22 cellular contexts compared by ENCODE assay signal in genomic region chr21:39630191-39630591, GRCh38. TPM values are rescaled to one million over a fixed set of nuclear protein-coding genes. Genes with fewer than 3 reads are reported as not detected.
DNase-seq lines count a peak whose midpoint lies in the region; ATAC-seq and TF ChIP-seq lines count a peak whose summit lies in the region.
"Had no signal": no experiment of that assay in that cellular context is flagged by ENCODE, and none has a peak within 500 bp of the region (broad histone marks: within the 10 kb centered on the region; RNA-seq: fewer than 3 reads in every experiment).

No MANE protein-coding gene starts in this region.

- H3K27me3 ChIP-seq in PC-3 (ENCODE audit: low read length) (no peaks in the 10 kb centered on the region), brain microvascular endothelial cell (replicated peaks) (no peaks in the 10 kb centered on the region)
- H3K27me3 ChIP-seq: ovary, vagina had no signal

- in situ Hi-C loops in brain microvascular endothelial cell (cut with HindIII; ENCODE audit: low pct_ligation_motif_present, low sequenced_read_pairs): no loop called here

- CTCF ChIA-PET in PC-3 (lab: Charles Lee): interaction anchor here (0.5 to 1.1 kb wide), 2 partner anchors 112 to 242 kb away, joined by 4 to 12 read pairs; no protein-coding TSS in a partner anchor

- ATAC-seq in PC-3 (peak; percentile 34), HG03039 (IDR thresholded peaks at IDR 0.05; ENCODE audit: unreplicated experiment) (no peak), HG03108 (IDR thresholded peaks at IDR 0.05; ENCODE audit: unreplicated experiment) (no peak)
- ATAC-seq: activated CD4-positive, alpha-beta T cell treated with anti-CD3 and anti-CD28 coated beads for 36 hours; heart right ventricle; K562; mucosa of descending colon had no signal

- DNase-seq in EH (ENCODE audit: low read depth) (peak; percentile 72), PC-3 (peak; percentile 88), brain microvascular endothelial cell (peak; percentile 33), myocyte (ENCODE audit: low read depth) (peak; percentile 33), NCI-H748 treated with DMSO at 0.1 percent for 48 hours (lab: John Stamatoyannopoulos, UW) (no peak), NCI-H1930 (lab: John Stamatoyannopoulos, UW) (no peak)
- DNase-seq: activated CD4-positive, alpha-beta T cell treated with anti-CD3 and anti-CD28 coated beads for 36 hours; activated T-cell treated with anti-CD3 and anti-CD28 coated beads for 4 hours; DMS53; GOT3; heart right ventricle; kidney; mucosa of descending colon; NCI-H1436; NCI-H510A treated with DMSO at 0.1 percent for 48 hours; OCI-M1; ovary; spleen had no signal

- H3K9ac ChIP-seq in PC-3 (ENCODE audit: low read length): peak overlapping the region; percentile 56

- peaks cover 58% of the 10 kb centered on the region for H3K4me1 ChIP-seq in PC-3 (ENCODE audit: insufficient read depth, low read length)
- H3K4me1 ChIP-seq: heart right ventricle, spleen, vagina had no signal

- H3K4me3 ChIP-seq in PC-3 (ENCODE audit: low read length): peak overlapping the region; percentile 55
- no peak overlapping the region for H3K4me3 ChIP-seq in brain microvascular endothelial cell (ENCODE audit: low read depth, low read length)
- H3K4me3 ChIP-seq: heart right ventricle, K562, mucosa of descending colon, ovary, spleen, vagina had no signal

- no peak for TF ChIP-seq CTCF in PC-3 (conservative IDR thresholded peaks at IDR 0.05; ENCODE audit: low read depth, low read length)
- no peak for TF ChIP-seq CTCF in brain microvascular endothelial cell (IDR thresholded peaks at IDR 0.05; ENCODE audit: low read depth, low read length, missing control alignments)

- H4K20me1 ChIP-seq in PC-3 (ENCODE audit: low read length): no peaks in the 10 kb centered on the region

- H3F3A ChIP-seq in PC-3 (ENCODE audit: low read length, unreplicated experiment): peaks cover 9% of the 10 kb centered on the region

- no peaks in the 10 kb centered on the region for H3K9me2 ChIP-seq in PC-3 (replicated peaks; ENCODE audit: low read length)

- H2AFZ ChIP-seq in PC-3 (ENCODE audit: low read length): peak overlapping the region; percentile 48

- intact Hi-C loops in PC-3 (cut with micrococcal nuclease): loop anchor here (1.0 to 10.0 kb wide), 6 partner anchors 14 to 435 kb away; a partner anchor contains a TSS

- no peaks in the 10 kb centered on the region for H3K9me3 ChIP-seq in PC-3 (ENCODE audit: low read length)
- H3K9me3 ChIP-seq: heart right ventricle, mucosa of descending colon, ovary, vagina had no signal

- H3K27ac ChIP-seq in PC-3 (ENCODE audit: low read length) (peak overlapping the region; percentile 83), brain microvascular endothelial cell (no peak overlapping the region)
- H3K27ac ChIP-seq: heart right ventricle, ovary, spleen, vagina had no signal

- POLR2A ChIA-PET in PC-3 (lab: Charles Lee; ENCODE audit: unreplicated experiment): interaction anchor here (0.6 to 0.7 kb wide), 3 partner anchors 9 to 250 kb away, joined by 3 to 4 read pairs (median 4); a partner anchor contains a TSS

- H3K36me3 ChIP-seq in PC-3 (ENCODE audit: low read depth, low read length) (no peaks in the 10 kb centered on the region), brain microvascular endothelial cell (replicated peaks) (no peaks in the 10 kb centered on the region)
- H3K36me3 ChIP-seq: heart right ventricle, ovary, spleen, vagina had no signal

- peak overlapping the region; percentile 84 for H3K4me2 ChIP-seq in PC-3 (ENCODE audit: low read length)

- no peaks in the 10 kb centered on the region for H3K79me2 ChIP-seq in PC-3 (ENCODE audit: low read length)

- no TSS peak for BruUV-seq in PC-3 (replicated peaks; lab: Mats Ljungman, UMichigan)

RNA-seq across cellular contexts. Expression of gene B3GALT5, which starts 17.5 kb away (rescaled TPM):
- total RNA-seq in PC-3 (2014; rRNA removed) (0.58 and 1.5 TPM in 2 replicates), myocyte (0.73 and 1.0 TPM in 2 replicates)
- 1.1 TPM for polyA plus RNA-seq in myocyte (2012)
- total RNA-seq: activated CD4-positive, alpha-beta T cell treated with anti-CD3 and anti-CD28 coated beads for 36 hours had no signal
- polyA plus RNA-seq: K562 had no signal

Comparison
In these comparisons a context has a peak if more than half of its experiments do, and no peak if none do; other contexts are left out.
1. DNase-seq: peak in EH (single experiment), PC-3 (single experiment), brain microvascular endothelial cell (single experiment) and myocyte (single experiment); none in NCI-H748 treated with DMSO at 0.1 percent for 48 hours (single experiment) and NCI-H1930 (0 of 2).